ENCODE assay signal across 18 cellular contexts in genomic region chr10:61257956-61258496, GRCh38.
"Had no signal": no experiment of that assay in that cellular context is flagged by ENCODE, and none has a peak within 500 bp of the region (broad histone marks: within the 10 kb centered on the region; RNA-seq: fewer than 3 reads in every experiment).

No MANE protein-coding gene starts in this region.

- H3K4me3 ChIP-seq: ascending aorta, esophagus squamous epithelium, gastrocnemius medialis, sigmoid colon, upper lobe of right lung had no signal

- H3K36me3 ChIP-seq: ascending aorta, brain microvascular endothelial cell, esophagus squamous epithelium, gastrocnemius medialis, sigmoid colon, upper lobe of right lung had no signal

- H3K9me3 ChIP-seq: esophagus squamous epithelium, gastrocnemius medialis had no signal

- DNase-seq: activated CD4-positive, alpha-beta memory T cell treated with anti-CD3 and anti-CD28 coated beads, Interleukin-2, amount 10 ng/mL, durations not matched to agents 7 days and 5 days; activated CD4-positive, alpha-beta T cell treated with anti-CD3 and anti-CD28 coated beads, Interleukin-2, amount 10 ng/mL, durations not matched to agents 24 days and 14 days; activated gamma-delta T cell; activated T-cell treated with anti-CD3 and anti-CD28 coated beads for 4 hours; brain microvascular endothelial cell; central memory CD4-positive, alpha-beta T cell; esophagus squamous epithelium; gastrocnemius medialis; hippocampal formation; left ventricle myocardium superior; mammary epithelial cell; retina; sigmoid colon; stimulated activated CD4-positive, alpha-beta T cell treated with anti-CD3 and anti-CD28 coated beads, Interleukin-4, amount 100 ng/mL, for 24 hours; stimulated activated naive CD4-positive, alpha-beta T cell treated with Interleukin-2 at 50 U/mL for 16 hours; upper lobe of right lung had no signal

- H3K27me3 ChIP-seq: ascending aorta, brain microvascular endothelial cell, gastrocnemius medialis, sigmoid colon, upper lobe of right lung had no signal

- H3K4me1 ChIP-seq: ascending aorta, esophagus squamous epithelium, gastrocnemius medialis, sigmoid colon, upper lobe of right lung had no signal

- H3K27ac ChIP-seq: ascending aorta, brain microvascular endothelial cell, esophagus squamous epithelium, gastrocnemius medialis, sigmoid colon, upper lobe of right lung, VCaP had no signal
